Comparison of ENCODE assay signal across 8 cellular contexts in genomic region chr17:18182978-18183333, GRCh38. TPM values are rescaled to one million over a fixed set of nuclear protein-coding genes. Genes with fewer than 3 reads are reported as not detected.
DNase-seq lines count a peak whose midpoint lies in the region; ATAC-seq and TF ChIP-seq lines count a peak whose summit lies in the region.

No MANE protein-coding gene starts in this region.

- peak overlapping the region; percentile 97 to 100 (median 98) for H3K27ac ChIP-seq in spleen

- no peaks in the 10 kb centered on the region for H3K27me3 Mint-ChIP-seq in T-helper 1 cell treated with Interleukin-12 subunit alpha and Interleukin-12 subunit beta and Interleukin-4 antibody, amounts not matched to agents 30 μg/mL and 1 μg/mL, for 36 hours (ENCODE audit: low read depth)

- peak in 1 of 3 donors; percentile 18 for TF ChIP-seq POLR2A in spleen (IDR thresholded peaks at IDR 0.05)

- 0 to 2% (median 0%) methylated on average over 15 to 33 of the region's 33 CpGs for WGBS in spleen, 5 donors

- H3K4me3 ChIP-seq in iPS-11a (ENCODE audit: low read depth, low read length) = peak overlapping the region; percentile 86
- peak overlapping the region; percentile 73 to 94 (median 85) for H3K4me3 ChIP-seq in spleen

- DNase-seq in D341Med (ENCODE audit: low spot score) (peak; percentile 77), HK-2 (ENCODE audit: unreplicated experiment) (peak; percentile 93), amygdala (lab: John Stamatoyannopoulos, UW) (peak in 49 of 56 donors; percentile 66 to 93 (median 85)), spleen (peak; percentile 97), HCEC 1CT (no peak)

- H3K4me3 Mint-ChIP-seq in T-helper 1 cell treated with Interleukin-12 subunit alpha and Interleukin-12 subunit beta and Interleukin-4 antibody, amounts not matched to agents 30 μg/mL and 1 μg/mL, for 36 hours = peak overlapping the region; percentile 91

- H3K27ac Mint-ChIP-seq in T-helper 1 cell treated with Interleukin-12 subunit alpha and Interleukin-12 subunit beta and Interleukin-4 antibody, amounts not matched to agents 30 μg/mL and 1 μg/mL, for 36 hours = peak overlapping the region; percentile 98

- intact Hi-C loops in spleen (cut with DNase I; ENCODE audit: low total_unique reads) = no loop called here

- no peaks in the 10 kb centered on the region for H3K9me3 Mint-ChIP-seq in T-helper 1 cell treated with Interleukin-12 subunit alpha and Interleukin-12 subunit beta and Interleukin-4 antibody, amounts not matched to agents 30 μg/mL and 1 μg/mL, for 36 hours

- TF ChIP-seq CTCF in spleen (IDR thresholded peaks at IDR 0.05 in 8 of 11, conservative IDR thresholded peaks at IDR 0.05 in 3 of 11) = peak in 1 of 11 experiments; percentile 23

- H3K9me3 ChIP-seq in spleen = no peaks in the 10 kb centered on the region

- no peaks in the 10 kb centered on the region for H3K27me3 ChIP-seq in spleen (replicated peaks in 1 of 7)

- peaks cover 38 to 49% (median 43%) of the 10 kb centered on the region in 6 donors for H3K4me1 ChIP-seq in spleen

- peak; percentile 31 for ATAC-seq in GM19467 (IDR thresholded peaks at IDR 0.05; ENCODE audit: unreplicated experiment)

- peaks cover 45% of the 10 kb centered on the region for H3K4me1 Mint-ChIP-seq in T-helper 1 cell treated with Interleukin-12 subunit alpha and Interleukin-12 subunit beta and Interleukin-4 antibody, amounts not matched to agents 30 μg/mL and 1 μg/mL, for 36 hours (ENCODE audit: low read depth)

- H3K36me3 ChIP-seq in spleen = peaks cover 0 to 16% (median 0%) of the 10 kb centered on the region in 6 donors

- peaks cover 15% of the 10 kb centered on the region for H3K36me3 Mint-ChIP-seq in T-helper 1 cell treated with Interleukin-12 subunit alpha and Interleukin-12 subunit beta and Interleukin-4 antibody, amounts not matched to agents 30 μg/mL and 1 μg/mL, for 36 hours (ENCODE audit: low read depth)

RNA-seq across cellular contexts. Expression of gene ALKBH5, which starts 0.7 kb away (rescaled TPM):
- 100 to 1,000 TPM in 3 of 7 donors, 10 to 100 TPM in 4; 73.7 to 120 (median 94.9) TPM for total RNA-seq in spleen
- polyA plus RNA-seq in spleen = 10 to 100 TPM; 27.1 to 51.5 (median 36.6) TPM

RNA-seq across cellular contexts. Expression of gene LLGL1, which starts 42.5 kb away (rescaled TPM):
- total RNA-seq in spleen = 10 to 100 TPM; 10.7 to 23.4 (median 18.4) TPM
- polyA plus RNA-seq in spleen = 10 to 100 TPM in 1 of 3 donors, 1 to 10 TPM in 2; 2.9 to 11.2 (median 3.4) TPM
